In the genomic region with DNA sequence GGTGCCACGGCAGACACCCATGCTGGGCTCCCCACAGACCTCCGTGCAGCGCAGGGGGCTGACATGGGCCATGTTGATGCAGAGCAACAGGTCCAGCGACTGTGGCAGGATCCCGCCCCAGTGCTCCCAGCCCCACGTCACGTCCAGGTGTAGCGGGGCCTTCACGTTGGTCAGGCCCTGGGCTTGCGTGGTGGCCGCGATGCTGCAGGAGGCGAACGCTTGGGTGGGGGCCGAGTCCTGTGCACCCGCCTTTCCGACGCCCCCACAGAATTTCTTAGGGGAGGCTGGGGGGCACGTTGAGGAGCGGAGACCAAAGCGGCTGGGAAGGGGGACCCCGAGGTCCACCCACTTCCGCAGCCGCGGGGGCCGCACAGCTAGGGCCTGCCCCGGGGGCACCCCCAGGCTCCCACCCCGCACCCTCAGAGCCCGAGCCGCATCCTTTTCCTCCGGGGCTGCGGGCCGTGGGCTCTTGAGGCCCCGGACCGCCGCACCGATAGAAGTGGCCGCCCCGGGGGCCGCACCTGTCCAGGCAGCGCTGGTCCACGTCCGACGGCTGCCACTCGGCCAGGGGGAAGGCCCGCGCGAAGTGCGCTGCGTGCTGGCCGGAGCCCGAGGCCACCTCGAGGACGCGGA, we compare ENCODE assay signal across 8 cellular contexts. TPM values are rescaled to one million over a fixed set of nuclear protein-coding genes. Genes with fewer than 3 reads are reported as not detected.
DNase-seq lines count a peak whose midpoint lies in the region; ATAC-seq and TF ChIP-seq lines count a peak whose summit lies in the region.

No MANE protein-coding gene starts in this region.

- peak overlapping the region; percentile 46 for H3K56ac ChIP-seq in IMR-90 (ENCODE audit: extremely low read depth, insufficient read depth, low read length)

- intact Hi-C loops in IMR-90 (cut with micrococcal nuclease) (loop anchor here (1.0 to 5.0 kb wide), 3 partner anchors 8 to 108 kb away; partner anchors contain the start of gene CAPN15), breast epithelium (cut with DNase I; ENCODE audit: low total_unique reads) (no loop called here), mucosa of descending colon (cut with DNase I, micrococcal nuclease) (no loop called here)

- H3K23ac ChIP-seq in IMR-90 (ENCODE audit: low read depth, low read length), result no peak overlapping the region

- TF ChIP-seq CTCF in IMR-90 (conservative IDR thresholded peaks at IDR 0.05; ENCODE audit: low read depth, low read length) (no peak), breast epithelium (IDR thresholded peaks at IDR 0.05) (no peak), mucosa of descending colon (IDR thresholded peaks at IDR 0.05) (no peak)

- H3K27me3 ChIP-seq in IMR-90 (ENCODE audit: control insufficient read depth, insufficient read depth, low read length) (no peaks in the 10 kb centered on the region), breast epithelium (no peaks in the 10 kb centered on the region)

- no TSS peak for BruUV-seq in IMR-90 (replicated peaks; lab: Mats Ljungman, UMichigan)

- no peak overlapping the region for H2BK15ac ChIP-seq in IMR-90 (ENCODE audit: low read depth, low read length)

- peak overlapping the region; percentile 98 for H3K4me2 ChIP-seq in IMR-90 (ENCODE audit: low read depth, low read length)

- 8% methylated on average over 39 of the region's 55 CpGs; no CpG with 5 or more reads in 1 of the 2 experiments for WGBS in IMR-90 (ENCODE audit: extremely low coverage in 2 of 2, insufficient read length in 1 of 2), 2 experiments

- H4K91ac ChIP-seq in IMR-90 (ENCODE audit: insufficient read depth, low read depth, low read length), result peak overlapping the region; percentile 66; the same call in 1 of the 2 replicates

- H3K9me3 ChIP-seq in IMR-90 (ENCODE audit: control insufficient read depth, insufficient read depth, low read length) (no peaks in the 10 kb centered on the region), breast epithelium (no peaks in the 10 kb centered on the region), mucosa of descending colon (no peaks in the 10 kb centered on the region)

- peak overlapping the region; percentile 91 for H2AK9ac ChIP-seq in IMR-90 (replicated peaks; ENCODE audit: low read depth, low read length, poor library complexity)

- H2BK20ac ChIP-seq in IMR-90 (ENCODE audit: low read depth, low read length), result no peak overlapping the region

- H3K4me1 ChIP-seq in IMR-90 (ENCODE audit: control insufficient read depth, insufficient read depth, low read length), result peaks cover 17% of the 10 kb centered on the region
- H3K4me1 ChIP-seq in breast epithelium, result peaks cover 5 to 11% of the 10 kb centered on the region in 2 donors
- peaks cover 19% of the 10 kb centered on the region for H3K4me1 ChIP-seq in mucosa of descending colon (ENCODE audit: low read depth)

- peak overlapping the region; percentile 37; the same call in 1 of the 2 replicates for H2BK120ac ChIP-seq in IMR-90 (ENCODE audit: low read depth, low read length)

- dilution Hi-C loops in IMR-90 (cut with HindIII; ENCODE audit: low sequenced_read_pairs, unreplicated experiment), result no loop called here

- H4K20me1 ChIP-seq in IMR-90 (ENCODE audit: insufficient read depth, low read length), result peaks cover 4% of the 10 kb centered on the region

- no peak overlapping the region for H3K18ac ChIP-seq in IMR-90 (ENCODE audit: low read depth, low read length)

- peak overlapping the region; percentile 74 for H3K9ac ChIP-seq in IMR-90 (ENCODE audit: low read depth, low read length)

- peak overlapping the region; percentile 77 for H3K4ac ChIP-seq in IMR-90 (ENCODE audit: low read depth, low read length)

- in situ Hi-C loops in IMR-90 (cut with MboI; ENCODE audit: low sequenced_read_pairs) (no loop called here), G401 (cut with HindIII; ENCODE audit: low sequenced_read_pairs) (no loop called here)

- H3K4me3 ChIP-seq in IMR-90 (ENCODE audit: insufficient read depth, low read depth, low read length), result peak overlapping the region; percentile 97
- peak overlapping the region; percentile 79 to 90 (median 87) for H3K4me3 ChIP-seq in breast epithelium
- peak overlapping the region; percentile 45 for H3K4me3 ChIP-seq in mucosa of descending colon

- TF ChIP-seq POLR2A in IMR-90 (IDR thresholded peaks at IDR 0.05; ENCODE audit: low read depth, low read length), result no peak
- TF ChIP-seq POLR2A in breast epithelium (IDR thresholded peaks at IDR 0.05), result no peak

- peaks cover 12% of the 10 kb centered on the region; the same call in 1 of the 2 replicates for H3K36me3 ChIP-seq in IMR-90 (ENCODE audit: control insufficient read depth, insufficient read depth, low read length)
- no peaks in the 10 kb centered on the region for H3K36me3 ChIP-seq in breast epithelium
- no peaks in the 10 kb centered on the region for H3K36me3 ChIP-seq in mucosa of descending colon (ENCODE audit: low read depth)

- H3K27ac ChIP-seq in IMR-90 (ENCODE audit: insufficient read depth, low read length) (peak overlapping the region; percentile 71), breast epithelium (peak overlapping the region; percentile 93 to 95)

- peak overlapping the region; percentile 77 for H2BK5ac ChIP-seq in IMR-90 (ENCODE audit: low read depth, low read length, poor library complexity, severe bottlenecking)

- peaks cover 8% of the 10 kb centered on the region; the same call in 1 of the 2 replicates for H3K9me1 ChIP-seq in IMR-90 (ENCODE audit: insufficient read depth, low read length)

- CTCF ChIA-PET in IMR-90 (lab: Yijun Ruan, JAX), result interaction anchor here (0.6 kb wide), 1 partner anchor 184 kb away, joined by 3 read pairs; no protein-coding TSS in a partner anchor

- H3K14ac ChIP-seq in IMR-90 (replicated peaks; ENCODE audit: low read depth, low read length), result peak overlapping the region; percentile 89

- peak overlapping the region in 1 of 2 experiments; percentile 84; a peak in 2 of 4 replicates for H4K8ac ChIP-seq in IMR-90 (ENCODE audit: low read depth in 2 of 2, low read length in 2 of 2)

- H2AK5ac ChIP-seq in IMR-90 (ENCODE audit: low read depth, low read length), result peak overlapping the region; percentile 98

- DNase-seq in IMR-90, result no peak
- no peak for DNase-seq in breast epithelium (ENCODE audit: low spot score in 2 of 2)
- peak; percentile 39 to 80 (median 63) for DNase-seq in mucosa of descending colon
- DNase-seq in T-helper 9 cell, result no peak
- DNase-seq in G401 (ENCODE audit: low spot score), result no peak
- DNase-seq in EL, result no peak
- no peak for DNase-seq in GM19238 (ENCODE audit: insufficient read length, low spot score)

- peak overlapping the region; percentile 100 for H2AFZ ChIP-seq in IMR-90 (replicated peaks; ENCODE audit: low read length, poor library complexity)

- peaks cover 0 to 22% of the 10 kb centered on the region in 2 experiments; a peak in 2 of 4 replicates for H3K79me1 ChIP-seq in IMR-90 (ENCODE audit: low read depth in 1 of 2, low read length in 2 of 2)

- ATAC-seq in GM19397 (IDR thresholded peaks at IDR 0.05; ENCODE audit: unreplicated experiment) (peak; percentile 5), IMR-90 (ENCODE audit: low read depth) (no peak), mucosa of descending colon (no peak)

- peak overlapping the region; percentile 58; the same call in 1 of the 2 replicates for H4K5ac ChIP-seq in IMR-90 (ENCODE audit: low read depth, low read length)

- TF ChIP-seq RAD21 in IMR-90 (IDR thresholded peaks at IDR 0.05; ENCODE audit: low read length), result no peak

- POLR2A ChIA-PET in IMR-90 (lab: Charles Lee; ENCODE audit: unreplicated experiment), result no interaction called here

TF ChIP-seq in IMR-90, 13 proteins besides CTCF, POLR2A, EP300 and RAD21 (continues in another document):
- TF ChIP-seq RFX5 (IDR thresholded peaks at IDR 0.05; ENCODE audit: low read depth, low read length), result no peak
- TF ChIP-seq MXI1 (IDR thresholded peaks at IDR 0.05; ENCODE audit: borderline replicate concordance, low read depth, low read length), result no peak

RNA-seq across cellular contexts. Expression of gene METTL26, which starts 0.4 kb away (rescaled TPM):
- total RNA-seq in IMR-90 (2012; rRNA removed) (40.8 and 46.8 TPM in 2 replicates), breast epithelium (100 to 1,000 TPM; 108 to 136 (median 130) TPM), mucosa of descending colon (10 to 100 TPM; 40.3 to 52.4 (median 50.0) TPM)
- polyA plus RNA-seq in IMR-90 (2012; rRNA removed), result 128 and 184 TPM in 2 replicates
- 259 and 357 TPM in 2 replicates for polyA plus RNA-seq in IMR-90 (2012; cell fraction: cytosol; rRNA removed)
- polyA plus RNA-seq in IMR-90 (2012; cell fraction: nucleus; rRNA removed; ENCODE audit: low replicate concordance), result 117 and 422 TPM in 2 replicates
- 119 and 161 TPM in 2 replicates for total RNA-seq in G401 (2014; rRNA removed; shearing (Covaris generic))

RNA-seq across cellular contexts. Expression of gene WFIKKN1, which starts 4.9 kb away (rescaled TPM):
- total RNA-seq in IMR-90 (2012; rRNA removed), result not detected in 2 replicates
- 0.10 and 0.23 TPM in 2 replicates for polyA plus RNA-seq in IMR-90 (2012; rRNA removed)
- 0.08 and 0.24 TPM in 2 replicates for polyA plus RNA-seq in IMR-90 (2012; cell fraction: cytosol; rRNA removed)
- 0.44 and 2.5 TPM in 2 replicates for polyA plus RNA-seq in IMR-90 (2012; cell fraction: nucleus; rRNA removed; ENCODE audit: low replicate concordance)
- under 1 TPM in 2 of 3 donors, not detected in 1; 0.66 to 0.73 TPM for total RNA-seq in breast epithelium
- total RNA-seq in mucosa of descending colon, result 1 to 10 TPM; 1.1 to 2.2 (median 1.6) TPM
- total RNA-seq in G401 (2014; rRNA removed; shearing (Covaris generic)), result 44.6 and 64.4 TPM in 2 replicates

RNA-seq across cellular contexts. Expression of gene MCRIP2, which starts 5.9 kb away (rescaled TPM):
- 6.3 and 8.6 TPM in 2 replicates for total RNA-seq in IMR-90 (2012; rRNA removed)
- 19.6 and 27.9 TPM in 2 replicates for polyA plus RNA-seq in IMR-90 (2012; rRNA removed)
- polyA plus RNA-seq in IMR-90 (2012; cell fraction: cytosol; rRNA removed), result 25.3 and 26.7 TPM in 2 replicates
- 21.2 and 46.6 TPM in 2 replicates for polyA plus RNA-seq in IMR-90 (2012; cell fraction: nucleus; rRNA removed; ENCODE audit: low replicate concordance)
- total RNA-seq in breast epithelium, result 10 to 100 TPM; 26.8 to 39.7 (median 34.9) TPM
- 100 to 1,000 TPM in 2 of 3 donors, 10 to 100 TPM in 1; 76.3 to 116 (median 100) TPM for total RNA-seq in mucosa of descending colon
- 65.4 and 108 TPM in 2 replicates for total RNA-seq in G401 (2014; rRNA removed; shearing (Covaris generic))

RNA-seq across cellular contexts. Expression of gene WDR90, which starts 13.5 kb away (rescaled TPM):
- 1.4 and 1.7 TPM in 2 replicates for total RNA-seq in IMR-90 (2012; rRNA removed)
- 18.7 and 21.7 TPM in 2 replicates for polyA plus RNA-seq in IMR-90 (2012; rRNA removed)
- polyA plus RNA-seq in IMR-90 (2012; cell fraction: cytosol; rRNA removed), result 7.5 and 8.1 TPM in 2 replicates
- polyA plus RNA-seq in IMR-90 (2012; cell fraction: nucleus; rRNA removed; ENCODE audit: low replicate concordance), result 118 and 402 TPM in 2 replicates
- total RNA-seq in breast epithelium, result 10 to 100 TPM in 2 of 3 donors, 1 to 10 TPM in 1; 9.6 to 26.9 (median 22.7) TPM
- total RNA-seq in mucosa of descending colon, result 10 to 100 TPM; 35.0 to 54.9 (median 50.2) TPM
- total RNA-seq in G401 (2014; rRNA removed; shearing (Covaris generic)), result 25.0 and 39.8 TPM in 2 replicates

RNA-seq across cellular contexts. Expression of gene RHOT2, which starts 32.2 kb away (rescaled TPM):
- total RNA-seq in IMR-90 (2012; rRNA removed), result 20.0 and 20.3 TPM in 2 replicates
- polyA plus RNA-seq in IMR-90 (2012; rRNA removed), result 181 and 228 TPM in 2 replicates
- 70.1 and 99.5 TPM in 2 replicates for polyA plus RNA-seq in IMR-90 (2012; cell fraction: cytosol; rRNA removed)
- polyA plus RNA-seq in IMR-90 (2012; cell fraction: nucleus; rRNA removed; ENCODE audit: low replicate concordance), result 1,124 and 3,095 TPM in 2 replicates
- 10 to 100 TPM; 39.4 to 90.8 (median 66.9) TPM for total RNA-seq in breast epithelium
- total RNA-seq in mucosa of descending colon, result 100 to 1,000 TPM; 124 to 138 (median 127) TPM
- 83.4 and 104 TPM in 2 replicates for total RNA-seq in G401 (2014; rRNA removed; shearing (Covaris generic))

Comparison
In these comparisons a context has a peak if more than half of its experiments do, and no peak if none do; other contexts are left out.
1. DNase-seq: peak in mucosa of descending colon (3 of 3); none in IMR-90 (single experiment), breast epithelium (0 of 2), T-helper 9 cell (single experiment), G401 (single experiment), EL (single experiment) and GM19238 (single experiment).
2. H3K4me3 ChIP-seq: peak in every context shown above with its lines; median percentile 97 in IMR-90; 87 in breast epithelium; 45 in mucosa of descending colon.
3. RNA of gene WFIKKN1, which starts 4.9 kb away (total RNA-seq): 44.6 to 64.4 TPM in G401; 1.1 to 2.2 TPM in mucosa of descending colon, 0.66 to 0.73 TPM in breast epithelium and not detected in IMR-90; every median in the first group is over 10 times any median in the second.